1 cellular context compared by ENCODE assay signal in the genomic region with DNA sequence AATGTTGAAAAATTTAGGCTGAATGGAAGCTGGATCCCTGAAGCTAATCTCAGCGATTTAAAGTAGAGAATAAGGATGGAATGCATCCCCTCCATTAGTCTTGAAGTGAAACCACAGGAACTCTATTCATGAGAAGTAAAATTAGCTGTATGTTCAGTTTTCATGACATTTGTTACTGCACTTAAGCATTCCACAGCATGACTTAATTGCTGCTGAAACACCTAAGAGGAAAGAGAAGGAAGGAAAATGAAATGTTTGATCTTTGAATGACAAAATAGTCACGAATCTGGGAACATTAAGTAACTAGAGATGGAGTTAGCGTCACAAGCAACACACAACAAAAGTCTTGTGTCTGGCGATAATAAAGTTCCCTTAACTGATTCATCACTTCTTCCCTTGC.
TF ChIP-seq lines count a peak whose summit lies in the region.

No MANE protein-coding gene starts in this region.

TF ChIP-seq in IMR-90, 13 proteins besides CTCF, POLR2A, EP300 and RAD21:
- TF ChIP-seq, protein P1, sequence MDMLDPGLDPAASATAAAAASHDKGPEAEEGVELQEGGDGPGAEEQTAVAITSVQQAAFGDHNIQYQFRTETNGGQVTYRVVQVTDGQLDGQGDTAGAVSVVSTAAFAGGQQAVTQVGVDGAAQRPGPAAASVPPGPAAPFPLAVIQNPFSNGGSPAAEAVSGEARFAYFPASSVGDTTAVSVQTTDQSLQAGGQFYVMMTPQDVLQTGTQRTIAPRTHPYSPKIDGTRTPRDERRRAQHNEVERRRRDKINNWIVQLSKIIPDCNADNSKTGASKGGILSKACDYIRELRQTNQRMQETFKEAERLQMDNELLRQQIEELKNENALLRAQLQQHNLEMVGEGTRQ (IDR thresholded peaks at IDR 0.05; ENCODE audit: low read depth, low read length) = no peak
- TF ChIP-seq MAZ (IDR thresholded peaks at IDR 0.05; ENCODE audit: borderline replicate concordance, low read depth, low read length) (no peak), NFE2L2 (IDR thresholded peaks at IDR 0.05; ENCODE audit: low read depth, low read length) (no peak), MAFK (IDR thresholded peaks at IDR 0.05; ENCODE audit: low read depth, low read length) (no peak), BHLHE40 (IDR thresholded peaks at IDR 0.05; ENCODE audit: low read depth, low read length) (no peak), FOS (IDR thresholded peaks at IDR 0.05; ENCODE audit: low read depth, low read length) (no peak), SMC3 (IDR thresholded peaks at IDR 0.05; ENCODE audit: low read depth, low read length) (no peak), CEBPB (IDR thresholded peaks at IDR 0.05; ENCODE audit: low read depth, low read length) (no peak), CHD1 (IDR thresholded peaks at IDR 0.05; ENCODE audit: low read depth, low read length) (no peak), RCOR1 (IDR thresholded peaks at IDR 0.05; ENCODE audit: insufficient replicate concordance, low read length) (no peak)
- TF ChIP-seq, protein P2, sequence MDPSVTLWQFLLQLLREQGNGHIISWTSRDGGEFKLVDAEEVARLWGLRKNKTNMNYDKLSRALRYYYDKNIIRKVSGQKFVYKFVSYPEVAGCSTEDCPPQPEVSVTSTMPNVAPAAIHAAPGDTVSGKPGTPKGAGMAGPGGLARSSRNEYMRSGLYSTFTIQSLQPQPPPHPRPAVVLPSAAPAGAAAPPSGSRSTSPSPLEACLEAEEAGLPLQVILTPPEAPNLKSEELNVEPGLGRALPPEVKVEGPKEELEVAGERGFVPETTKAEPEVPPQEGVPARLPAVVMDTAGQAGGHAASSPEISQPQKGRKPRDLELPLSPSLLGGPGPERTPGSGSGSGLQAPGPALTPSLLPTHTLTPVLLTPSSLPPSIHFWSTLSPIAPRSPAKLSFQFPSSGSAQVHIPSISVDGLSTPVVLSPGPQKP (IDR thresholded peaks at IDR 0.05; ENCODE audit: borderline replicate concordance, low read depth, low read length) = no peak
TF ChIP-seq in IMR-90: peak in this region for 0.
